In genomic region chr7:100433592-100434296, GRCh38 we compare ENCODE assay signal across 13 cellular contexts. TPM values are rescaled to one million over a fixed set of nuclear protein-coding genes. Genes with fewer than 3 reads are reported as not detected.
DNase-seq lines count a peak whose midpoint lies in the region; ATAC-seq, FAIRE-seq and TF ChIP-seq lines count a peak whose summit lies in the region.
"Had no signal": no experiment of that assay in that cellular context is flagged by ENCODE, and none has a peak within 500 bp of the region (broad histone marks: within the 10 kb centered on the region; RNA-seq: fewer than 3 reads in every experiment).

No MANE protein-coding gene starts in this region.

- peaks cover 55% of the 10 kb centered on the region for H3F3A ChIP-seq in PC-9 (ENCODE audit: insufficient read depth, low read depth)

- H3K18ac ChIP-seq in H1 (ENCODE audit: extremely low read depth, low read length): no peak overlapping the region

- H2BK20ac ChIP-seq in H1 (ENCODE audit: low read length): no peak overlapping the region

- CTCF ChIA-PET in PC-9 (lab: Charles Lee) (interaction anchor here (0.5 kb wide), 1 partner anchor 295 kb away, joined by 4 read pairs; no protein-coding TSS in a partner anchor), H1 (lab: Charles Lee; ENCODE audit: partially characterized antibody) (interaction anchor here (1.3 to 2.7 kb wide), 4 partner anchors 11 to 36 kb away, joined by 3 to 9 read pairs (median 6); no protein-coding TSS in a partner anchor)

- H3K36me3 Mint-ChIP-seq in activated T-cell treated with anti-CD3 and anti-CD28 coated beads, Interleukin-2, amount 50 U/mL, for 4 hours (ENCODE audit: insufficient read depth): peaks cover 34% of the 10 kb centered on the region
- peaks cover 37% of the 10 kb centered on the region for H3K36me3 Mint-ChIP-seq in stimulated activated memory B cell treated with anti-CD40 and anti-IgM and Interleukin-4, amounts not matched to agents 10 μg/mL and 1 μg/mL and 100 μg/mL, for 72 hours

- H2BK120ac ChIP-seq in H1 (replicated peaks; ENCODE audit: low read depth, low read length): no peak overlapping the region

- H4K91ac ChIP-seq in H1 (replicated peaks; ENCODE audit: insufficient read length, low read length): no peak overlapping the region

- BruUV-seq in PC-9 (replicated peaks; lab: Mats Ljungman, UMichigan): no TSS peak

- H2BK12ac ChIP-seq in H1 (ENCODE audit: low read depth, low read length): 0 out of 2 replicates have a peak overlapping the region, but pooled peaks have one; percentile 17

- H3K79me2 ChIP-seq in PC-9 (ENCODE audit: low read depth) (peaks cover 61% of the 10 kb centered on the region), H1 (ENCODE audit: control insufficient read depth in 1 of 2, insufficient read depth in 2 of 2, low read length in 2 of 2) (peaks cover 0 to 49% of the 10 kb centered on the region in 2 experiments; a peak in 3 of 4 replicates)

- H4K5ac ChIP-seq in H1 (ENCODE audit: insufficient read length, low read depth, low read length): no peak overlapping the region

- no peak overlapping the region; the same call in 1 of the 2 replicates for H2BK5ac ChIP-seq in H1 (ENCODE audit: low read depth, low read length)

- no peak overlapping the region for H3K56ac ChIP-seq in H1 (replicated peaks; ENCODE audit: insufficient read length, low read depth, low read length)

- peaks cover 26% of the 10 kb centered on the region; the same call in 1 of the 2 replicates for H3K36me3 ChIP-seq in PC-9 (ENCODE audit: low read depth)
- H3K36me3 ChIP-seq in H1 (ENCODE audit: control insufficient read depth in 2 of 4, insufficient read depth in 4 of 4, low read length in 3 of 4): peaks cover 2 to 44% (median 18%) of the 10 kb centered on the region in 4 experiments; a peak in 6 of 8 replicates

- no peaks in the 10 kb centered on the region for H3K9me3 Mint-ChIP-seq in activated T-cell treated with anti-CD3 and anti-CD28 coated beads, Interleukin-2, amount 50 U/mL, for 4 hours
- no peaks in the 10 kb centered on the region for H3K9me3 Mint-ChIP-seq in stimulated activated memory B cell treated with anti-CD40 and anti-IgM and Interleukin-4, amounts not matched to agents 10 μg/mL and 1 μg/mL and 100 μg/mL, for 72 hours

- no peak for DNase-seq in activated T-cell treated with anti-CD3 and anti-CD28 coated beads, Interleukin-2, amount 50 U/mL, for 4 hours
- DNase-seq in activated T-cell treated with anti-CD3 and anti-CD28 coated beads for 4 hours (no peak), PC-9 (no peak), H1 (ENCODE audit: low read depth in 1 of 2, low spot score in 2 of 2) (no peak), cerebellar nuclear complex (lab: John Stamatoyannopoulos, UW) (no peak), NCI-H2029 treated with DMSO at 0.1 percent for 48 hours (lab: John Stamatoyannopoulos, UW) (no peak)
- DNase-seq: amniotic stem cell; NCI-H187 treated with DMSO at 0.1 percent for 48 hours; stimulated activated CD4-positive, alpha-beta T cell treated with anti-CD3 and anti-CD28 coated beads, Interleukin-1b, Interleukin-23, amount 100 ng/mL, for 48 hours; testis had no signal

- H3K27ac Mint-ChIP-seq in stimulated activated memory B cell treated with anti-CD40 and anti-IgM and Interleukin-4, amounts not matched to agents 10 μg/mL and 1 μg/mL and 100 μg/mL, for 72 hours: peak overlapping the region; percentile 85

- H2BK15ac ChIP-seq in H1 (ENCODE audit: low read length): no peak overlapping the region

- H3K27ac ChIP-seq in PC-9 (no peak overlapping the region), H1 (ENCODE audit: low read depth, low read length) (no peak overlapping the region)

- no peak overlapping the region for H3K14ac ChIP-seq in H1 (ENCODE audit: insufficient read length)

- TF ChIP-seq EP300 in H1 (IDR thresholded peaks at IDR 0.05; ENCODE audit: borderline replicate concordance in 1 of 2, low read depth in 2 of 2, low read length in 2 of 2): no peak

- H3K4me2 ChIP-seq in PC-9 (peak overlapping the region; percentile 96), H1 (ENCODE audit: insufficient read depth in 1 of 2, low read depth in 2 of 2, low read length in 2 of 2) (peak overlapping the region in 1 of 2 experiments; percentile 97; a peak in 2 of 4 replicates)

- peaks cover 5% of the 10 kb centered on the region; the same call in 1 of the 2 replicates for H3K23me2 ChIP-seq in H1 (ENCODE audit: low read depth, low read length)

- H3K27me3 Mint-ChIP-seq in activated T-cell treated with anti-CD3 and anti-CD28 coated beads, Interleukin-2, amount 50 U/mL, for 4 hours (ENCODE audit: low read depth): no peaks in the 10 kb centered on the region
- H3K27me3 Mint-ChIP-seq in stimulated activated memory B cell treated with anti-CD40 and anti-IgM and Interleukin-4, amounts not matched to agents 10 μg/mL and 1 μg/mL and 100 μg/mL, for 72 hours: no peaks in the 10 kb centered on the region

- H3K27me3 ChIP-seq in PC-9 (ENCODE audit: insufficient read depth, low read depth) (no peaks in the 10 kb centered on the region), H1 (replicated peaks in 1 of 4; ENCODE audit: control insufficient read depth in 3 of 4, extremely low read depth in 1 of 4, insufficient read depth in 3 of 4, low read length in 3 of 4) (no peaks in the 10 kb centered on the region)
- H3K27me3 ChIP-seq: testis had no signal

- H2AK5ac ChIP-seq in H1 (ENCODE audit: low read depth, low read length): no peak overlapping the region

- intact Hi-C loops in PC-9 (cut with micrococcal nuclease; ENCODE audit: unreplicated experiment): no loop called here

- TF ChIP-seq CTCF in PC-9 (conservative IDR thresholded peaks at IDR 0.05) (no peak), H1 (IDR thresholded peaks at IDR 0.05; ENCODE audit: control extremely low read depth in 1 of 3, insufficient read depth in 1 of 3, low read depth in 1 of 3, low read length in 3 of 3) (no peak)

- H3K4me1 ChIP-seq in PC-9 (replicated peaks; ENCODE audit: insufficient read depth): peaks cover 40% of the 10 kb centered on the region
- H3K4me1 ChIP-seq in H1 (replicated peaks in 1 of 4; ENCODE audit: control insufficient read depth in 3 of 4, insufficient read depth in 4 of 4, low read length in 3 of 4): peaks cover 4 to 17% (median 10%) of the 10 kb centered on the region in 4 experiments

- peaks cover 44% of the 10 kb centered on the region for H3K4me1 Mint-ChIP-seq in activated T-cell treated with anti-CD3 and anti-CD28 coated beads, Interleukin-2, amount 50 U/mL, for 4 hours (ENCODE audit: low read depth)
- H3K4me1 Mint-ChIP-seq in stimulated activated memory B cell treated with anti-CD40 and anti-IgM and Interleukin-4, amounts not matched to agents 10 μg/mL and 1 μg/mL and 100 μg/mL, for 72 hours: peaks cover 50% of the 10 kb centered on the region

- peak overlapping the region; percentile 87; the same call in 1 of the 2 replicates for H3K4me3 ChIP-seq in PC-9
- H3K4me3 ChIP-seq in H1 (ENCODE audit: extremely low read depth in 1 of 4, insufficient read depth in 2 of 4, low read depth in 3 of 4, low read length in 4 of 4): no peak overlapping the region
- H3K4me3 ChIP-seq: testis had no signal

- H3K4me3 Mint-ChIP-seq in activated T-cell treated with anti-CD3 and anti-CD28 coated beads, Interleukin-2, amount 50 U/mL, for 4 hours: peak overlapping the region; percentile 90
- peak overlapping the region; percentile 87 for H3K4me3 Mint-ChIP-seq in stimulated activated memory B cell treated with anti-CD40 and anti-IgM and Interleukin-4, amounts not matched to agents 10 μg/mL and 1 μg/mL and 100 μg/mL, for 72 hours

- H3K4ac ChIP-seq in H1 (replicated peaks; ENCODE audit: insufficient read length, low read depth, low read length): no peak overlapping the region

- H3K79me1 ChIP-seq in H1 (ENCODE audit: low read depth, low read length): peaks cover 2% of the 10 kb centered on the region

- FAIRE-seq in H1 (lab: Jason Lieb, UNC): no peak
- FAIRE-seq: GM19239 had no signal

- H4K8ac ChIP-seq in H1 (ENCODE audit: extremely low read depth, insufficient read depth, low read length): no peak overlapping the region

- POLR2A ChIA-PET in PC-9 (lab: Charles Lee; ENCODE audit: unreplicated experiment): no interaction called here
- POLR2A ChIA-PET in H1 (lab: Charles Lee; ENCODE audit: partially characterized antibody): interaction anchor here (0.9 to 5.2 kb wide), 8 partner anchors 9 to 170 kb away, joined by 3 to 55 read pairs (median 3); partner anchors contain the start of gene FBXO24

- no peak for TF ChIP-seq POLR2A in H1 (IDR thresholded peaks at IDR 0.05; ENCODE audit: control extremely low read depth in 1 of 2, low read depth in 2 of 2, low read length in 2 of 2)

- ATAC-seq in activated T-cell treated with anti-CD3 and anti-CD28 coated beads, Interleukin-2, amount 50 U/mL, for 4 hours: no peak
- ATAC-seq in stimulated activated memory B cell treated with anti-CD40 and anti-IgM and Interleukin-4, amounts not matched to agents 10 μg/mL and 1 μg/mL and 100 μg/mL, for 72 hours: no peak
- no peak for ATAC-seq in activated CD4-positive, CD25-positive, alpha-beta regulatory T cell treated with anti-CD3 and anti-CD28 coated beads, Interleukin-2, amount 50 U/mL, for 24 hours

- H2AFZ ChIP-seq in PC-9 (no peak overlapping the region), H1 (ENCODE audit: low read length) (no peak overlapping the region)

- no peak overlapping the region; a peak in 1 of 7 replicates for H3K9ac ChIP-seq in H1 (replicated peaks in 1 of 4; ENCODE audit: extremely low read depth in 1 of 4, low read depth in 3 of 4, low read length in 3 of 4)

- H3K9me2 ChIP-seq in PC-9 (ENCODE audit: insufficient read depth): no peaks in the 10 kb centered on the region

- no peak for TF ChIP-seq RAD21 in H1 (IDR thresholded peaks at IDR 0.05 in 1 of 2, conservative IDR thresholded peaks at IDR 0.05 in 1 of 2; ENCODE audit: low read depth in 2 of 2, low read length in 2 of 2)

- WGBS in H1 (ENCODE audit: extremely low coverage in 1 of 2, insufficient coverage in 1 of 2, insufficient read length in 1 of 2, insufficient replicate concordance in 2 of 2, low coverage in 1 of 2, low lambda C conversion rate in 2 of 2, missing lambda C conversion rate in 1 of 2), 2 experiments: 83% methylated on average over 10 of the region's 10 CpGs; no CpG with 5 or more reads in 1 of the 2 experiments

- H3K23ac ChIP-seq in H1 (ENCODE audit: insufficient read length): no peak overlapping the region

- no peaks in the 10 kb centered on the region for H3K9me3 ChIP-seq in PC-9 (ENCODE audit: insufficient read depth, low read depth)
- no peaks in the 10 kb centered on the region for H3K9me3 ChIP-seq in H1 (ENCODE audit: insufficient read depth in 2 of 2, low read depth in 1 of 2, low read length in 1 of 2)
- H3K9me3 ChIP-seq: testis had no signal

- H4K20me1 ChIP-seq in PC-9 (ENCODE audit: insufficient read depth) (peaks cover 6% of the 10 kb centered on the region), H1 (replicated peaks in 1 of 2; ENCODE audit: control insufficient read depth in 1 of 2, insufficient read depth in 2 of 2, low read length in 2 of 2) (peaks cover 8% of the 10 kb centered on the region in 2 experiments)

RNA-seq across cellular contexts. Expression of gene PPP1R35, which starts 2.6 kb away (rescaled TPM):
- total RNA-seq in activated T-cell treated with anti-CD3 and anti-CD28 coated beads, Interleukin-2, amount 50 U/mL, for 4 hours: 10 to 100 TPM; 36.3 to 42.6 (median 37.4) TPM
- total RNA-seq in PC-9 (2021): 49.1 and 67.6 TPM in 2 replicates
- 53.8 and 58.2 TPM in 2 replicates for total RNA-seq in H1 (2021; fragmentation: NEBNext Ultra II Directional; extraction: Animal tissue kit (Norgen Biotek cat#: 25700))
- 52.3 and 78.4 TPM in 2 replicates for polyA plus RNA-seq in H1 (2011; rRNA removed)
- polyA plus RNA-seq in H1 (2011; cell fraction: cytosol; rRNA removed): 63.4 TPM
- 97.9 TPM for polyA plus RNA-seq in H1 (2011; cell fraction: nucleus; rRNA removed)
- 42.3 to 54.4 TPM (median 51.6 TPM) in 4 replicates for polyA plus RNA-seq in H1 (2012, experiment 1 of 2)
- polyA plus RNA-seq in H1 (2012, experiment 2 of 2): 48.2 TPM
- polyA plus RNA-seq in H1 (2013, experiment 1 of 2): 131 TPM
- 122 TPM for polyA plus RNA-seq in H1 (2013, experiment 2 of 2)
- 2.5 and 4.6 TPM in 2 replicates for polyA minus RNA-seq in H1 (2011; rRNA and poly(A)+ RNA removed)
- polyA minus RNA-seq in H1 (2011; cell fraction: cytosol; rRNA and poly(A)+ RNA removed): 22.1 TPM
- 18.2 TPM for polyA minus RNA-seq in H1 (2011; cell fraction: nucleus; rRNA and poly(A)+ RNA removed)

RNA-seq across cellular contexts. Expression of gene MEPCE, which starts 4.1 kb away (rescaled TPM):
- total RNA-seq in activated T-cell treated with anti-CD3 and anti-CD28 coated beads, Interleukin-2, amount 50 U/mL, for 4 hours: 10 to 100 TPM; 82.4 to 87.2 (median 84.4) TPM
- 62.6 and 70.3 TPM in 2 replicates for total RNA-seq in PC-9 (2021)
- total RNA-seq in H1 (2021; fragmentation: NEBNext Ultra II Directional; extraction: Animal tissue kit (Norgen Biotek cat#: 25700)): 48.8 and 51.2 TPM in 2 replicates
- polyA plus RNA-seq in H1 (2011; rRNA removed): 22.8 and 25.8 TPM in 2 replicates
- polyA plus RNA-seq in H1 (2011; cell fraction: cytosol; rRNA removed): 20.3 TPM
- polyA plus RNA-seq in H1 (2011; cell fraction: nucleus; rRNA removed): 31.4 TPM
- polyA plus RNA-seq in H1 (2012, experiment 1 of 2): 31.7 to 46.6 TPM (median 42.9 TPM) in 4 replicates
- 45.8 TPM for polyA plus RNA-seq in H1 (2012, experiment 2 of 2)
- polyA plus RNA-seq in H1 (2013, experiment 1 of 2): 25.2 TPM
- polyA plus RNA-seq in H1 (2013, experiment 2 of 2): 24.6 TPM
- 36.0 and 42.1 TPM in 2 replicates for polyA minus RNA-seq in H1 (2011; rRNA and poly(A)+ RNA removed)
- polyA minus RNA-seq in H1 (2011; cell fraction: cytosol; rRNA and poly(A)+ RNA removed): 18.4 TPM
- polyA minus RNA-seq in H1 (2011; cell fraction: nucleus; rRNA and poly(A)+ RNA removed): 31.3 TPM

RNA-seq across cellular contexts. Expression of gene ZCWPW1, which starts 5.2 kb away (rescaled TPM):
- 1 to 10 TPM; 4.2 to 5.1 (median 4.8) TPM for total RNA-seq in activated T-cell treated with anti-CD3 and anti-CD28 coated beads, Interleukin-2, amount 50 U/mL, for 4 hours
- total RNA-seq in PC-9 (2021): 7.4 TPM in 2 replicates
- 1.4 and 2.7 TPM in 2 replicates for total RNA-seq in H1 (2021; fragmentation: NEBNext Ultra II Directional; extraction: Animal tissue kit (Norgen Biotek cat#: 25700))
- 0.51 and 0.75 TPM in 2 replicates for polyA plus RNA-seq in H1 (2011; rRNA removed)
- 1.5 TPM for polyA plus RNA-seq in H1 (2011; cell fraction: cytosol; rRNA removed)
- polyA plus RNA-seq in H1 (2011; cell fraction: nucleus; rRNA removed): 2.8 TPM
- 1.0 to 2.7 TPM (median 1.6 TPM) in 4 replicates for polyA plus RNA-seq in H1 (2012, experiment 1 of 2)
- 0.33 TPM for polyA plus RNA-seq in H1 (2012, experiment 2 of 2)
- 2.0 TPM for polyA plus RNA-seq in H1 (2013, experiment 1 of 2)
- 1.5 TPM for polyA plus RNA-seq in H1 (2013, experiment 2 of 2)
- polyA minus RNA-seq in H1 (2011; rRNA and poly(A)+ RNA removed): 0.29 and 0.69 TPM in 2 replicates
- polyA minus RNA-seq in H1 (2011; cell fraction: cytosol; rRNA and poly(A)+ RNA removed): not detected
- 1.3 TPM for polyA minus RNA-seq in H1 (2011; cell fraction: nucleus; rRNA and poly(A)+ RNA removed)

RNA-seq across cellular contexts. Expression of gene SPACDR, which starts 30.3 kb away (rescaled TPM):
- total RNA-seq in activated T-cell treated with anti-CD3 and anti-CD28 coated beads, Interleukin-2, amount 50 U/mL, for 4 hours: under 1 TPM; 0.26 to 0.46 (median 0.41) TPM
- total RNA-seq in PC-9 (2021): 1.4 and 4.2 TPM in 2 replicates
- total RNA-seq in H1 (2021; fragmentation: NEBNext Ultra II Directional; extraction: Animal tissue kit (Norgen Biotek cat#: 25700)): 0.33 TPM in 1 of 2 replicates, not detected in the other
- polyA plus RNA-seq in H1 (2011; rRNA removed): 0.26 and 0.31 TPM in 2 replicates
- 0.41 TPM for polyA plus RNA-seq in H1 (2011; cell fraction: cytosol; rRNA removed)
- polyA plus RNA-seq in H1 (2011; cell fraction: nucleus; rRNA removed): 0.80 TPM
- 0.18 to 0.92 TPM (median 0.19 TPM) in 3 of 4 replicates, not detected in the other for polyA plus RNA-seq in H1 (2012, experiment 1 of 2)
- 0.39 TPM for polyA plus RNA-seq in H1 (2012, experiment 2 of 2)
- polyA plus RNA-seq in H1 (2013, experiment 1 of 2): 0.55 TPM
- 0.13 TPM for polyA plus RNA-seq in H1 (2013, experiment 2 of 2)
- not detected in 2 replicates for polyA minus RNA-seq in H1 (2011; rRNA and poly(A)+ RNA removed)
- polyA minus RNA-seq in H1 (2011; cell fraction: cytosol; rRNA and poly(A)+ RNA removed): not detected
- not detected for polyA minus RNA-seq in H1 (2011; cell fraction: nucleus; rRNA and poly(A)+ RNA removed)

RNA-seq across cellular contexts. Expression of gene TSC22D4, which starts 45.3 kb away (rescaled TPM):
- total RNA-seq in activated T-cell treated with anti-CD3 and anti-CD28 coated beads, Interleukin-2, amount 50 U/mL, for 4 hours: 10 to 100 TPM; 65.4 to 81.9 (median 81.5) TPM
- 68.8 and 79.8 TPM in 2 replicates for total RNA-seq in PC-9 (2021)
- 20.3 and 24.1 TPM in 2 replicates for total RNA-seq in H1 (2021; fragmentation: NEBNext Ultra II Directional; extraction: Animal tissue kit (Norgen Biotek cat#: 25700))
- polyA plus RNA-seq in H1 (2011; rRNA removed): 13.2 and 22.4 TPM in 2 replicates
- polyA plus RNA-seq in H1 (2011; cell fraction: cytosol; rRNA removed): 14.7 TPM
- 22.4 TPM for polyA plus RNA-seq in H1 (2011; cell fraction: nucleus; rRNA removed)
- polyA plus RNA-seq in H1 (2012, experiment 1 of 2): 13.5 to 21.7 TPM (median 20.5 TPM) in 4 replicates
- polyA plus RNA-seq in H1 (2012, experiment 2 of 2): 18.7 TPM
- 15.3 TPM for polyA plus RNA-seq in H1 (2013, experiment 1 of 2)
- polyA plus RNA-seq in H1 (2013, experiment 2 of 2): 14.1 TPM
- 4.6 and 6.6 TPM in 2 replicates for polyA minus RNA-seq in H1 (2011; rRNA and poly(A)+ RNA removed)
- 15.1 TPM for polyA minus RNA-seq in H1 (2011; cell fraction: cytosol; rRNA and poly(A)+ RNA removed)
- polyA minus RNA-seq in H1 (2011; cell fraction: nucleus; rRNA and poly(A)+ RNA removed): 7.5 TPM
